In the genomic region with DNA sequence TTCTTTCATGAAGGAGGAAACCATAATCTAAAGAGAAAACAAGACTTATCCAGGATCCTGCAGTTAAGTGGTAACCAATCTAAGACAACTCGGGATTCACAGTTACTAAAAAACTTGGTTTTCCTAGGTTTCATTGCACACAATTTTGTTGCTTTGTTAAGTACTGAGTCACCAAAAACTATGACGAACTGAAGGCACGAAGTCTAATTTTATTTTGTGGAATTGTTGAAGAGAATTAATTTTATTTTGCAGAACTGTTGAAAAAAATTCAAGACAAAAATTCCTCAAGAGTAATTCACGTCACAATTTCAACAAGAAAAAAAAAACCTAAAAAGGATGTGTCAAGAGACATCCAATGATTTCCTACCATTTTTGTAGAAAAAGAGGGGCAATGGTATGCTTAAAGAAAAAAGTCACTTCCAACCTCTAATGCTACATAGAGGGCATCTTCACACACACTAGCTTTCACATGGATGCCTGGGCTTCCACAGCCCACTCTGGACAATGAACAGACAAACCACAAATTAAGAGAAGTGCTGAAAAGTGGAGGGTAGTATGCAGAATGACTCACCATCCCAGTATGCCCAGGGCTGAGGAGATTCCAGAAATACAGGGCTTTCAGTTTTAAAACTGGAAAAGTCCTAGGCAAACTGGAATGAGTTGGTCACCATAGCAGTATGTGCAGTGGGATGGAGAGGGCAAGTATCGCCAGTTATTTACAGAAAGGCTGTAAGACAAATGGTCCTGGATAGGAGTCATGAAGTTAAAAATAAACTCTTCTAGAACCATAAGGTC, we compare ENCODE assay signal across 14 cellular contexts. TPM values are rescaled to one million over a fixed set of nuclear protein-coding genes. Genes with fewer than 3 reads are reported as not detected.
A peak's percentile ranks its signal among the peaks of the same experiment; 100 is the strongest.
DNase-seq lines count a peak whose midpoint lies in the region; ATAC-seq, FAIRE-seq and TF ChIP-seq lines count a peak whose summit lies in the region.
"Had no signal": no experiment of that assay in that cellular context is flagged by ENCODE, and none has a peak within 500 bp of the region (broad histone marks: within the 10 kb centered on the region; RNA-seq: fewer than 3 reads in every experiment).

No MANE protein-coding gene starts in this region.

- in situ Hi-C loops in IMR-90 (cut with MboI; ENCODE audit: low sequenced_read_pairs), result no loop called here

- no peak for TF ChIP-seq RAD21 in IMR-90 (IDR thresholded peaks at IDR 0.05; ENCODE audit: low read length)

- H3K4me2 ChIP-seq in IMR-90 (ENCODE audit: low read depth, low read length), result peak overlapping the region; percentile 23; the same call in 1 of the 2 replicates
- H3K4me2 ChIP-seq: KMS-11 had no signal

- H3K27me3 Mint-ChIP-seq in chondrocyte (ENCODE audit: low read depth), result no peaks in the 10 kb centered on the region
- H3K27me3 Mint-ChIP-seq in mesothelial cell of epicardium (ENCODE audit: low read depth), result no peaks in the 10 kb centered on the region
- H3K27me3 Mint-ChIP-seq: activated naive CD8-positive, alpha-beta T cell treated with anti-CD3 and anti-CD28 coated beads, Interleukin-2, amount 50 U/mL, for 24 hours had no signal

- peak; percentile 92 for DNase-seq in AG10803 (ENCODE audit: low read depth)
- peak; percentile 91 for DNase-seq in IMR-90
- DNase-seq in chondrocyte (ENCODE audit: low spot score), result no peak
- no peak for DNase-seq in mesothelial cell of epicardium (ENCODE audit: low spot score in 2 of 2, unreplicated experiment in 2 of 2)
- DNase-seq in T-helper 9 cell, result no peak
- no peak for DNase-seq in thyroid gland
- DNase-seq in D721Med (ENCODE audit: insufficient read length, low spot score), result no peak
- no peak for DNase-seq in NCI-H748 treated with DMSO at 0.1 percent for 48 hours (lab: John Stamatoyannopoulos, UW)
- DNase-seq: activated naive CD8-positive, alpha-beta T cell treated with anti-CD3 and anti-CD28 coated beads, Interleukin-2, amount 50 U/mL, for 24 hours; DMS153; esophagus squamous epithelium had no signal

- no peaks in the 10 kb centered on the region for H3K36me3 ChIP-seq in IMR-90 (ENCODE audit: control insufficient read depth, insufficient read depth, low read length)
- no peaks in the 10 kb centered on the region for H3K36me3 ChIP-seq in thyroid gland
- H3K36me3 ChIP-seq: esophagus squamous epithelium had no signal

- no peak for FAIRE-seq in D721Med (lab: Jason Lieb, UNC)
- FAIRE-seq: GM18507 had no signal

- H3K79me1 ChIP-seq in IMR-90 (ENCODE audit: low read depth in 1 of 2, low read length in 2 of 2), result peaks cover 7 to 42% of the 10 kb centered on the region in 2 experiments

- TF ChIP-seq POLR2A in IMR-90 (IDR thresholded peaks at IDR 0.05; ENCODE audit: low read depth, low read length), result no peak
- TF ChIP-seq POLR2A in thyroid gland (IDR thresholded peaks at IDR 0.05), result no peak

- 80% methylated on average over 1 of the region's 5 CpGs; no CpG with 5 or more reads in 1 of the 2 experiments for WGBS in IMR-90 (ENCODE audit: extremely low coverage in 2 of 2, insufficient read length in 1 of 2), 2 experiments
- 84 to 90% methylated on average over 5 of the region's 5 CpGs for WGBS in thyroid gland, 2 donors

- no peak overlapping the region for H3K4me3 ChIP-seq in AG10803 (ENCODE audit: low read length)
- H3K4me3 ChIP-seq in IMR-90 (ENCODE audit: insufficient read depth, low read depth, low read length), result no peak overlapping the region
- no peak overlapping the region for H3K4me3 ChIP-seq in thyroid gland (replicated peaks in 1 of 3)
- H3K4me3 ChIP-seq: esophagus squamous epithelium, lung had no signal

- H2BK5ac ChIP-seq in IMR-90 (ENCODE audit: low read depth, low read length, poor library complexity, severe bottlenecking), result peak overlapping the region; percentile 71

- peak; percentile 96 for ATAC-seq in IMR-90 (ENCODE audit: low read depth)
- ATAC-seq: activated naive CD8-positive, alpha-beta T cell treated with anti-CD3 and anti-CD28 coated beads, Interleukin-2, amount 50 U/mL, for 24 hours had no signal

- no peak overlapping the region for H2BK15ac ChIP-seq in IMR-90 (ENCODE audit: low read depth, low read length)

- POLR2A ChIA-PET in IMR-90 (lab: Charles Lee; ENCODE audit: unreplicated experiment), result interaction anchor here (0.5 kb wide), 1 partner anchor 57 kb away, joined by 3 read pairs; no protein-coding TSS in a partner anchor

- H3K36me3 Mint-ChIP-seq in chondrocyte (ENCODE audit: low read depth) (no peaks in the 10 kb centered on the region), mesothelial cell of epicardium (peaks cover 13% of the 10 kb centered on the region)

- H3K27ac ChIP-seq in IMR-90 (ENCODE audit: insufficient read depth, low read length) (no peak overlapping the region), thyroid gland (no peak overlapping the region)
- H3K27ac ChIP-seq: KMS-11 had no signal

- H4K91ac ChIP-seq in IMR-90 (ENCODE audit: insufficient read depth, low read depth, low read length), result no peak overlapping the region

- peak overlapping the region in 1 of 2 experiments; percentile 8; a peak in 1 of 4 replicates for H4K8ac ChIP-seq in IMR-90 (ENCODE audit: low read depth in 2 of 2, low read length in 2 of 2)

- no peak overlapping the region for H3K9ac ChIP-seq in IMR-90 (ENCODE audit: low read depth, low read length)
- H3K9ac ChIP-seq: KMS-11 had no signal

- H3K23ac ChIP-seq in IMR-90 (ENCODE audit: low read depth, low read length), result 0 out of 2 replicates have a peak overlapping the region, but pooled peaks have one; percentile 25

- H4K20me1 ChIP-seq in IMR-90 (ENCODE audit: insufficient read depth, low read length), result peaks cover 21% of the 10 kb centered on the region; the same call in 1 of the 2 replicates

- peak overlapping the region; percentile 61 for H3K4ac ChIP-seq in IMR-90 (ENCODE audit: low read depth, low read length)

- no peaks in the 10 kb centered on the region for H3K27me3 ChIP-seq in IMR-90 (ENCODE audit: control insufficient read depth, insufficient read depth, low read length)
- H3K27me3 ChIP-seq in thyroid gland, result no peaks in the 10 kb centered on the region
- H3K27me3 ChIP-seq: esophagus squamous epithelium had no signal

- H3K14ac ChIP-seq in IMR-90 (replicated peaks; ENCODE audit: low read depth, low read length), result no peak overlapping the region; the same call in 1 of the 2 replicates

- no peak overlapping the region for H4K5ac ChIP-seq in IMR-90 (ENCODE audit: low read depth, low read length)

- intact Hi-C loops in IMR-90 (cut with micrococcal nuclease) (loop anchor here (1.0 kb wide), 1 partner anchor 10 kb away; no protein-coding TSS in a partner anchor), thyroid gland (cut with DNase I) (no loop called here)

- CTCF ChIA-PET in IMR-90 (lab: Yijun Ruan, JAX), result no interaction called here

- no peak overlapping the region for H2AFZ ChIP-seq in IMR-90 (replicated peaks; ENCODE audit: low read length, poor library complexity)

- no peak overlapping the region for H2BK20ac ChIP-seq in IMR-90 (ENCODE audit: low read depth, low read length)

- H3K56ac ChIP-seq in IMR-90 (ENCODE audit: extremely low read depth, insufficient read depth, low read length), result no peak overlapping the region

- H3K18ac ChIP-seq in IMR-90 (ENCODE audit: low read depth, low read length), result no peak overlapping the region; the same call in 1 of the 2 replicates

- H3K27ac Mint-ChIP-seq in chondrocyte (ENCODE audit: unreplicated experiment) (peak overlapping the region; percentile 96), mesothelial cell of epicardium (peak overlapping the region; percentile 74)
- H3K27ac Mint-ChIP-seq: activated naive CD8-positive, alpha-beta T cell treated with anti-CD3 and anti-CD28 coated beads, Interleukin-2, amount 50 U/mL, for 24 hours had no signal

- peak overlapping the region; percentile 4; the same call in 1 of the 2 replicates for H2BK120ac ChIP-seq in IMR-90 (ENCODE audit: low read depth, low read length)

- H3K4me1 ChIP-seq in IMR-90 (ENCODE audit: control insufficient read depth, insufficient read depth, low read length) (peaks cover 9% of the 10 kb centered on the region; the same call in 1 of the 2 replicates), thyroid gland (peaks cover 12 to 19% of the 10 kb centered on the region in 2 donors)

- BruUV-seq in IMR-90 (replicated peaks; lab: Mats Ljungman, UMichigan), result no TSS peak

- H3K9me1 ChIP-seq in IMR-90 (ENCODE audit: insufficient read depth, low read length), result peaks cover 3% of the 10 kb centered on the region

- H3K4me1 Mint-ChIP-seq in chondrocyte (ENCODE audit: low read depth) (peaks cover 79% of the 10 kb centered on the region), mesothelial cell of epicardium (peaks cover 42% of the 10 kb centered on the region)
- H3K4me1 Mint-ChIP-seq: activated naive CD8-positive, alpha-beta T cell treated with anti-CD3 and anti-CD28 coated beads, Interleukin-2, amount 50 U/mL, for 24 hours had no signal

- H3K9me3 Mint-ChIP-seq in chondrocyte (ENCODE audit: low read depth) (no peaks in the 10 kb centered on the region), mesothelial cell of epicardium (peaks cover 8% of the 10 kb centered on the region)
- H3K9me3 Mint-ChIP-seq: activated naive CD8-positive, alpha-beta T cell treated with anti-CD3 and anti-CD28 coated beads, Interleukin-2, amount 50 U/mL, for 24 hours had no signal

- TF ChIP-seq CTCF in AG10803 (conservative IDR thresholded peaks at IDR 0.05; ENCODE audit: low read length) (peak; percentile 8), IMR-90 (conservative IDR thresholded peaks at IDR 0.05; ENCODE audit: low read depth, low read length) (no peak), chondrocyte (IDR thresholded peaks at IDR 0.05) (no peak), mesothelial cell of epicardium (IDR thresholded peaks at IDR 0.05; ENCODE audit: unreplicated experiment) (no peak), thyroid gland (IDR thresholded peaks at IDR 0.05) (no peak), D721Med (IDR thresholded peaks at IDR 0.05; ENCODE audit: insufficient read depth, missing control alignments) (no peak)

- H3K9me3 ChIP-seq in IMR-90 (ENCODE audit: control insufficient read depth, insufficient read depth, low read length) (no peaks in the 10 kb centered on the region), thyroid gland (no peaks in the 10 kb centered on the region)
- H3K9me3 ChIP-seq: esophagus squamous epithelium had no signal

- H2AK5ac ChIP-seq in IMR-90 (ENCODE audit: low read depth, low read length), result no peak overlapping the region

- no peak overlapping the region for H2AK9ac ChIP-seq in IMR-90 (replicated peaks; ENCODE audit: low read depth, low read length, poor library complexity)

- peak overlapping the region; percentile 20 for H3K4me3 Mint-ChIP-seq in chondrocyte (ENCODE audit: unreplicated experiment)
- H3K4me3 Mint-ChIP-seq in mesothelial cell of epicardium, result no peak overlapping the region
- H3K4me3 Mint-ChIP-seq: activated naive CD8-positive, alpha-beta T cell treated with anti-CD3 and anti-CD28 coated beads, Interleukin-2, amount 50 U/mL, for 24 hours had no signal

- dilution Hi-C loops in IMR-90 (cut with HindIII; ENCODE audit: low sequenced_read_pairs, unreplicated experiment), result no loop called here

RNA-seq across cellular contexts. Expression of a gene that starts 29.2 kb away (rescaled TPM):
- 117 and 225 TPM in 2 replicates for total RNA-seq in IMR-90 (2012; rRNA removed)
- polyA plus RNA-seq in IMR-90 (2012; rRNA removed), result 62.9 and 84.0 TPM in 2 replicates
- polyA plus RNA-seq in IMR-90 (2012; cell fraction: cytosol; rRNA removed), result 9.4 and 11.3 TPM in 2 replicates
- polyA plus RNA-seq in IMR-90 (2012; cell fraction: nucleus; rRNA removed; ENCODE audit: low replicate concordance), result 7.9 and 63.0 TPM in 2 replicates
- total RNA-seq in chondrocyte, result 208 to 249 TPM (median 212 TPM) in 3 replicates
- 83.2 to 86.6 TPM (median 86.0 TPM) in 3 replicates for total RNA-seq in mesothelial cell of epicardium
- 100 to 1,000 TPM; 110 to 171 (median 156) TPM for total RNA-seq in thyroid gland

Comparison
In these comparisons a context has a peak if more than half of its experiments do, and no peak if none do; other contexts are left out.
1. DNase-seq: peak in AG10803 (single experiment) and IMR-90 (single experiment); none in chondrocyte (single experiment), mesothelial cell of epicardium (0 of 2), T-helper 9 cell (single experiment), thyroid gland (0 of 2), D721Med (single experiment) and NCI-H748 treated with DMSO at 0.1 percent for 48 hours (single experiment).